ENCODE assay signal across 9 cellular contexts in the genomic region with DNA sequence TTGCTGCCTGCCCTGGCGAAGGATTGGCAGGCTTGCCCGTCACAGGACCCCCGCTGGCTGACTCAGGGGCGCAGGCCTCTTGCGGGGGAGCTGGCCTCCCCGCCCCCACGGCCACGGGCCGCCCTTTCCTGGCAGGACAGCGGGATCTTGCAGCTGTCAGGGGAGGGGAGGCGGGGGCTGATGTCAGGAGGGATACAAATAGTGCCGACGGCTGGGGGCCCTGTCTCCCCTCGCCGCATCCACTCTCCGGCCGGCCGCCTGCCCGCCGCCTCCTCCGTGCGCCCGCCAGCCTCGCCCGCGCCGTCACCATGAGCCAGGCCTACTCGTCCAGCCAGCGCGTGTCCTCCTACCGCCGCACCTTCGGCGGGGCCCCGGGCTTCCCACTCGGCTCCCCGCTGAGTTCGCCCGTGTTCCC. TPM values are rescaled to one million over a fixed set of nuclear protein-coding genes. Genes with fewer than 3 reads are reported as not detected.
DNase-seq lines count a peak whose midpoint lies in the region; ATAC-seq and TF ChIP-seq lines count a peak whose summit lies in the region.
"Had no signal": no experiment of that assay in that cellular context is flagged by ENCODE, and none has a peak within 500 bp of the region (broad histone marks: within the 10 kb centered on the region; RNA-seq: fewer than 3 reads in every experiment).

DES (plus strand) TSS at position 223 of the 415 bp plus-strand sequence; CDS start at position 309, 86 bp downstream.

- peak within 1 kb of the TSS; percentile 32 to 38 for H3K9ac ChIP-seq in mucosa of rectum (ENCODE audit: low read depth in 1 of 2, low read length in 2 of 2)

- H3K4me1 ChIP-seq in Peyer's patch, result peaks cover 0 to 12% (median 0%) of the 10 kb centered on the region in 4 donors
- H3K4me1 ChIP-seq in foreskin keratinocyte, result no peaks in the 10 kb centered on the region
- no peaks in the 10 kb centered on the region for H3K4me1 ChIP-seq in mucosa of rectum (ENCODE audit: control insufficient read depth in 2 of 2, insufficient read depth in 2 of 2, low read length in 2 of 2)
- H3K4me1 ChIP-seq in thoracic aorta (ENCODE audit: control insufficient read depth in 1 of 2, low read depth in 2 of 2), result peaks cover 18 to 46% of the 10 kb centered on the region in 2 donors

- ATAC-seq in foreskin keratinocyte (peak; percentile 37), thoracic aorta (ENCODE audit: insufficient number of reproducible peaks, low FRiP score, low read depth) (no peak), HG03469 (IDR thresholded peaks at IDR 0.05; ENCODE audit: unreplicated experiment) (no peak), GM18502 (IDR thresholded peaks at IDR 0.05; ENCODE audit: poor library complexity, unreplicated experiment) (no peak)

- H3K27me3 ChIP-seq in Peyer's patch (peaks cover 0 to 10% of the 10 kb centered on the region in 2 donors), foreskin keratinocyte (peaks cover 62% of the 10 kb centered on the region), mucosa of rectum (ENCODE audit: control insufficient read depth in 2 of 2, insufficient read depth in 2 of 2, low read length in 2 of 2) (peaks cover 2 to 17% of the 10 kb centered on the region in 2 donors), thoracic aorta (replicated peaks; ENCODE audit: insufficient read depth) (no peaks in the 10 kb centered on the region)

- no peaks in the 10 kb centered on the region for H3K9me3 ChIP-seq in Peyer's patch
- H3K9me3 ChIP-seq in mucosa of rectum (ENCODE audit: control insufficient read depth in 2 of 2, low read length in 2 of 2), result no peaks in the 10 kb centered on the region
- H3K9me3 ChIP-seq in thoracic aorta, result no peaks in the 10 kb centered on the region

- H3K4me3 ChIP-seq in Peyer's patch, result peak within 1 kb of the TSS in 3 of 4 donors; percentile 6 to 51 (median 26)
- peak within 1 kb of the TSS; percentile 23 to 45 for H3K4me3 ChIP-seq in mucosa of rectum (ENCODE audit: low read length in 2 of 2)
- H3K4me3 ChIP-seq in thoracic aorta, result peak within 1 kb of the TSS; percentile 62

- H3K36me3 ChIP-seq in Peyer's patch (no peaks in the 10 kb centered on the region), mucosa of rectum (ENCODE audit: control insufficient read depth in 2 of 2, insufficient read depth in 2 of 2, low read length in 2 of 2) (no peaks in the 10 kb centered on the region), thoracic aorta (no peaks in the 10 kb centered on the region)

- DNase-seq in Peyer's patch (no peak), foreskin keratinocyte (no peak), thoracic aorta (ENCODE audit: low spot score) (no peak), NCI-H345 (lab: John Stamatoyannopoulos, UW) (no peak), GDM1 (lab: John Stamatoyannopoulos, UW) (no peak)
- DNase-seq: Calu3 had no signal

- TF ChIP-seq POLR2A in Peyer's patch (IDR thresholded peaks at IDR 0.05), result no peak

- peak within 1 kb of the TSS in 2 of 4 donors; percentile 40 to 90 for H3K27ac ChIP-seq in Peyer's patch
- no peak within 1 kb of the TSS for H3K27ac ChIP-seq in foreskin keratinocyte
- peak within 1 kb of the TSS; percentile 55 to 63 for H3K27ac ChIP-seq in mucosa of rectum (ENCODE audit: low read depth in 2 of 2, low read length in 2 of 2)
- H3K27ac ChIP-seq in thoracic aorta, result peak within 1 kb of the TSS; percentile 65 to 80

- TF ChIP-seq CTCF in Peyer's patch (IDR thresholded peaks at IDR 0.05) (no peak), foreskin keratinocyte (conservative IDR thresholded peaks at IDR 0.05) (no peak), thoracic aorta (IDR thresholded peaks at IDR 0.05) (no peak)

RNA-seq across cellular contexts. Expression of gene DES, which starts in this region (rescaled TPM):
- 100 to 1,000 TPM in 2 of 4 donors, 10 to 100 TPM in 2; 82.0 to 574 (median 112) TPM for total RNA-seq in Peyer's patch
- not detected in 2 replicates for total RNA-seq in foreskin keratinocyte
- polyA plus RNA-seq in foreskin keratinocyte, result 0.03 TPM in 1 of 2 replicates, not detected in the other
- 100 to 1,000 TPM; 146 to 302 TPM for total RNA-seq in thoracic aorta
- total RNA-seq: Calu3 had no signal

Comparison
In these comparisons a context has a peak if more than half of its experiments do, and no peak if none do; other contexts are left out.
1. RNA of gene DES (total RNA-seq): 146 to 302 TPM in thoracic aorta and 82.0 to 574 TPM in Peyer's patch; not detected in foreskin keratinocyte; every median in the first group is over 10 times any median in the second.
2. Peak in ATAC-seq in foreskin keratinocyte; RNA of the gene not detected or under 1 TPM.
3. Peak in every context shown above with its lines, with median percentiles within 50 percentile points of each other: H3K4me3 ChIP-seq.